Comparison of ENCODE assay signal across 16 cellular contexts in the genomic region with DNA sequence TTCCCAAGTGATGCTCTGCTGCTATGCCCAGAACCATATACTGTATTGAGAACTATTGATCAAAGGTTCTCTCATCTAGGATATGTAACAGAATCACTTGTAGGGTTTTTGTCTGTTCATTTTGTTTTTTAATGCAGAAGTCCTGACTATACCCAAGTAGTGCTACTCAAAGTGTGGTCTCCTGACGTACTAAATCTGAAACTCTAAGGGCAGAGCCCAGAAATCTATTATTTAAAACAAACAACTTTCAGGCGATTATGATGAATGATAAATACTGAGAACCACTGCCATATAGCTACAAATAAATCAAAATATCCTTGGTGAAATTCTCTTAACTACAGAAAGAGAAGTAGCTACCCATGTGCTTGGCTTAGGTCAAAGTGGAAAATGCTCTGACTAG. TPM values are rescaled to one million over a fixed set of nuclear protein-coding genes. Genes with fewer than 3 reads are reported as not detected.
DNase-seq lines count a peak whose midpoint lies in the region; ATAC-seq and TF ChIP-seq lines count a peak whose summit lies in the region.
"Had no signal": no experiment of that assay in that cellular context is flagged by ENCODE, and none has a peak within 500 bp of the region (broad histone marks: within the 10 kb centered on the region; RNA-seq: fewer than 3 reads in every experiment).

No MANE protein-coding gene starts in this region.

- peaks cover 56% of the 10 kb centered on the region for H3K4me1 Mint-ChIP-seq in activated CD8-positive, alpha-beta memory T cell treated with anti-CD3 and anti-CD28 coated beads, Interleukin-2, amount 10 ng/mL, durations not matched to agents 7 days and 5 days
- H3K4me1 Mint-ChIP-seq in stimulated activated effector memory CD8-positive, alpha-beta T cell treated with anti-CD3 and anti-CD28 coated beads, Interleukin-12 subunit alpha, Interleukin-12 subunit beta, amount 100 ng/mL, for 72 hours: peaks cover 47% of the 10 kb centered on the region
- H3K4me1 Mint-ChIP-seq in H9: peaks cover 18 to 26% of the 10 kb centered on the region in 2 experiments

- H3K4ac ChIP-seq in H9 (ENCODE audit: low read depth, low read length): no peak overlapping the region

- no peaks in the 10 kb centered on the region for H3K9me2 ChIP-seq in GM23248 (ENCODE audit: insufficient read depth)

- H3K4me1 ChIP-seq in GM23248 (ENCODE audit: insufficient read depth) (peaks cover 57% of the 10 kb centered on the region), SJCRH30 (peaks cover 7% of the 10 kb centered on the region; the same call in 1 of the 2 replicates), H9 (ENCODE audit: insufficient read depth, low read length) (no peaks in the 10 kb centered on the region; the same call in 1 of the 2 replicates)

- H4K8ac ChIP-seq in H9 (replicated peaks; ENCODE audit: insufficient read length, low read depth, low read length): no peak overlapping the region

- H3K79me2 ChIP-seq in GM23248 (ENCODE audit: insufficient read depth): peaks cover 100% of the 10 kb centered on the region
- peaks cover 13% of the 10 kb centered on the region; the same call in 1 of the 2 replicates for H3K79me2 ChIP-seq in H9 (ENCODE audit: insufficient read depth, low read length)

- in situ Hi-C loops in GM23248 (cut with MboI) (no loop called here), brain microvascular endothelial cell (cut with HindIII; ENCODE audit: low pct_ligation_motif_present, low sequenced_read_pairs) (no loop called here)

- no peak overlapping the region for H3K18ac ChIP-seq in H9 (ENCODE audit: insufficient read length, low read depth, low read length)

- no peak overlapping the region for H2BK120ac ChIP-seq in H9 (ENCODE audit: low read depth, low read length, poor library complexity, severe bottlenecking)

- H3K27me3 Mint-ChIP-seq in activated CD8-positive, alpha-beta memory T cell treated with anti-CD3 and anti-CD28 coated beads, Interleukin-2, amount 10 ng/mL, durations not matched to agents 7 days and 5 days: no peaks in the 10 kb centered on the region
- no peaks in the 10 kb centered on the region for H3K27me3 Mint-ChIP-seq in H9 (ENCODE audit: low read depth)

- H3K4me2 ChIP-seq in GM23248 (ENCODE audit: unreplicated experiment) (peak overlapping the region; percentile 57), H9 (ENCODE audit: insufficient read depth, insufficient read length, low read length) (no peak overlapping the region)

- no peak overlapping the region for H2AK5ac ChIP-seq in H9 (ENCODE audit: insufficient read length, low read length)

- H3K56ac ChIP-seq in H9 (ENCODE audit: insufficient read length, low read depth, low read length): no peak overlapping the region

- H3T11ph ChIP-seq in H9 (ENCODE audit: low read length): no peak overlapping the region

- H2BK15ac ChIP-seq in H9 (ENCODE audit: low read depth, low read length): no peak overlapping the region

- no peak overlapping the region for H4K5ac ChIP-seq in H9 (ENCODE audit: insufficient read length, low read depth, low read length)

- H2BK12ac ChIP-seq in H9 (ENCODE audit: insufficient read length, low read depth, low read length): no peak overlapping the region

- no peaks in the 10 kb centered on the region for H3K36me3 ChIP-seq in GM23248 (ENCODE audit: low read depth)
- peaks cover 4% of the 10 kb centered on the region for H3K36me3 ChIP-seq in SJCRH30
- no peaks in the 10 kb centered on the region for H3K36me3 ChIP-seq in brain microvascular endothelial cell (replicated peaks)

- peak overlapping the region; percentile 83 for H3K27ac Mint-ChIP-seq in activated CD8-positive, alpha-beta memory T cell treated with anti-CD3 and anti-CD28 coated beads, Interleukin-2, amount 10 ng/mL, durations not matched to agents 7 days and 5 days
- peak overlapping the region; percentile 9 for H3K27ac Mint-ChIP-seq in stimulated activated effector memory CD8-positive, alpha-beta T cell treated with anti-CD3 and anti-CD28 coated beads, Interleukin-12 subunit alpha, Interleukin-12 subunit beta, amount 100 ng/mL, for 72 hours
- no peak overlapping the region for H3K27ac Mint-ChIP-seq in H9

- 0 out of 2 replicates have a peak, but pooled peaks cover 3% of the 10 kb centered on the region for H4K20me1 ChIP-seq in GM23248 (ENCODE audit: insufficient read depth)
- no peaks in the 10 kb centered on the region for H4K20me1 ChIP-seq in H9 (ENCODE audit: control insufficient read depth, insufficient read depth, insufficient read length)

- H3K4me3 ChIP-seq in GM23248 (peak overlapping the region; percentile 43), SJCRH30 (no peak overlapping the region), brain microvascular endothelial cell (ENCODE audit: low read depth, low read length) (no peak overlapping the region)

- 83 to 92% methylated on average over 2 of the region's 2 CpGs for WGBS in GM23248 (ENCODE audit: low coverage in 1 of 2, low lambda C conversion rate in 2 of 2, missing lambda C conversion rate in 2 of 2), 2 experiments
- WGBS in H9 (ENCODE audit: extremely low coverage, insufficient read length, low lambda C conversion rate): no CpG with 5 or more reads among the region's 2 CpGs

- H3K23me2 ChIP-seq in H9 (ENCODE audit: insufficient read length, low read depth, low read length, poor library complexity, severe bottlenecking): no peaks in the 10 kb centered on the region

- CTCF ChIA-PET in activated CD8-positive, alpha-beta memory T cell treated with anti-CD3 and anti-CD28 coated beads, Interleukin-2, amount 10 ng/mL, durations not matched to agents 7 days and 5 days (lab: Charles Lee): no interaction called here

- H3K79me1 ChIP-seq in H9 (ENCODE audit: insufficient read depth, low read depth, low read length, poor library complexity, severe bottlenecking): peaks cover 10% of the 10 kb centered on the region

- H3K9ac ChIP-seq in GM23248: 0 out of 2 replicates have a peak overlapping the region, but pooled peaks have one; percentile 20
- H3K9ac ChIP-seq in H9 (ENCODE audit: extremely low read depth, insufficient read length, low read length): no peak overlapping the region

- peak overlapping the region; percentile 72 for H3K4me3 Mint-ChIP-seq in activated CD8-positive, alpha-beta memory T cell treated with anti-CD3 and anti-CD28 coated beads, Interleukin-2, amount 10 ng/mL, durations not matched to agents 7 days and 5 days
- peak overlapping the region; percentile 23 for H3K4me3 Mint-ChIP-seq in stimulated activated effector memory CD8-positive, alpha-beta T cell treated with anti-CD3 and anti-CD28 coated beads, Interleukin-12 subunit alpha, Interleukin-12 subunit beta, amount 100 ng/mL, for 72 hours
- H3K4me3 Mint-ChIP-seq in H9: no peak overlapping the region
- H3K4me3 Mint-ChIP-seq: mesothelial cell of epicardium had no signal

- no peak overlapping the region for H2BK20ac ChIP-seq in H9 (ENCODE audit: low read depth, low read length, poor library complexity, severe bottlenecking)

- H3K27ac ChIP-seq in GM23248 (peak overlapping the region; percentile 39), SJCRH30 (peak overlapping the region; percentile 24; the same call in 1 of the 2 replicates), H9 (ENCODE audit: insufficient read length, low read depth, low read length) (no peak overlapping the region), brain microvascular endothelial cell (no peak overlapping the region)

- DNase-seq in activated CD8-positive, alpha-beta memory T cell treated with anti-CD3 and anti-CD28 coated beads, Interleukin-2, amount 10 ng/mL, durations not matched to agents 7 days and 5 days: no peak
- DNase-seq in activated CD8-positive, alpha-beta memory T cell treated with anti-CD3 and anti-CD28 coated beads for 24 hours: no peak
- DNase-seq in GM23248 (no peak), SJCRH30 (no peak), dedifferentiated amniotic fluid mesenchymal stem cell (ENCODE audit: extremely low spot score) (no peak), H9 (no peak), brain microvascular endothelial cell (no peak)
- no peak for DNase-seq in stimulated activated effector memory CD8-positive, alpha-beta T cell treated with anti-CD3 and anti-CD28 coated beads, Interleukin-12 subunit alpha, Interleukin-12 subunit beta, amount 100 ng/mL, for 72 hours (ENCODE audit: low spot score in 2 of 2)
- DNase-seq: cerebellar nuclear complex, GOT3, islet precursor cell, NCI-H2029, NCI-H748 treated with DMSO at 0.1 percent for 48 hours, occipital lobe had no signal

- TF ChIP-seq CTCF in H9 (conservative IDR thresholded peaks at IDR 0.05): no peak
- no peak for TF ChIP-seq CTCF in brain microvascular endothelial cell (IDR thresholded peaks at IDR 0.05; ENCODE audit: low read depth, low read length, missing control alignments)

- no peak overlapping the region for H2BK5ac ChIP-seq in H9 (ENCODE audit: insufficient read length, low read length)

- peaks cover 6% of the 10 kb centered on the region for H3K36me3 Mint-ChIP-seq in activated CD8-positive, alpha-beta memory T cell treated with anti-CD3 and anti-CD28 coated beads, Interleukin-2, amount 10 ng/mL, durations not matched to agents 7 days and 5 days
- H3K36me3 Mint-ChIP-seq in stimulated activated effector memory CD8-positive, alpha-beta T cell treated with anti-CD3 and anti-CD28 coated beads, Interleukin-12 subunit alpha, Interleukin-12 subunit beta, amount 100 ng/mL, for 72 hours: peaks cover 19% of the 10 kb centered on the region
- H3K36me3 Mint-ChIP-seq in H9 (ENCODE audit: insufficient read depth in 1 of 3, low read depth in 3 of 3): peaks cover 0 to 4% (median 3%) of the 10 kb centered on the region in 3 experiments; a peak in 2 of 7 replicates
- H3K36me3 Mint-ChIP-seq: activated naive CD4-positive, alpha-beta T cell treated with anti-CD3 and anti-CD28 coated beads, Interleukin-2, amount 50 U/mL, for 72 hours; mesothelial cell of epicardium had no signal

- H3K14ac ChIP-seq in H9 (ENCODE audit: insufficient read depth, low read length): no peak overlapping the region

- H3F3A ChIP-seq in GM23248 (ENCODE audit: insufficient read depth): peaks cover 38% of the 10 kb centered on the region

- no peaks in the 10 kb centered on the region for H3K9me3 Mint-ChIP-seq in activated CD8-positive, alpha-beta memory T cell treated with anti-CD3 and anti-CD28 coated beads, Interleukin-2, amount 10 ng/mL, durations not matched to agents 7 days and 5 days (ENCODE audit: low read depth)
- H3K9me3 Mint-ChIP-seq in stimulated activated effector memory CD8-positive, alpha-beta T cell treated with anti-CD3 and anti-CD28 coated beads, Interleukin-12 subunit alpha, Interleukin-12 subunit beta, amount 100 ng/mL, for 72 hours: no peaks in the 10 kb centered on the region
- no peaks in the 10 kb centered on the region for H3K9me3 Mint-ChIP-seq in H9
- H3K9me3 Mint-ChIP-seq: activated naive CD4-positive, alpha-beta T cell treated with anti-CD3 and anti-CD28 coated beads, Interleukin-2, amount 50 U/mL, for 72 hours; mesothelial cell of epicardium had no signal

- H3K9me3 ChIP-seq in GM23248 (ENCODE audit: low read depth) (no peaks in the 10 kb centered on the region), SJCRH30 (replicated peaks) (no peaks in the 10 kb centered on the region), H9 (ENCODE audit: control insufficient read depth, low read depth, low read length) (no peaks in the 10 kb centered on the region)

- H2AFZ ChIP-seq in GM23248: no peak overlapping the region
- no peak overlapping the region for H2AFZ ChIP-seq in H9 (ENCODE audit: low read length)

- no peak overlapping the region for H3K23ac ChIP-seq in H9 (ENCODE audit: insufficient read length, low read depth, low read length)

- H3K27me3 ChIP-seq in GM23248 (replicated peaks; ENCODE audit: insufficient read depth) (no peaks in the 10 kb centered on the region), SJCRH30 (no peaks in the 10 kb centered on the region), H9 (ENCODE audit: insufficient read depth, low read length) (no peaks in the 10 kb centered on the region), brain microvascular endothelial cell (replicated peaks) (no peaks in the 10 kb centered on the region)

- no peak overlapping the region for H4K91ac ChIP-seq in H9 (ENCODE audit: insufficient read length, low read depth, low read length)

- ATAC-seq in activated CD8-positive, alpha-beta memory T cell treated with anti-CD3 and anti-CD28 coated beads, Interleukin-2, amount 10 ng/mL, durations not matched to agents 7 days and 5 days: peak; percentile 59
- ATAC-seq in stimulated activated effector memory CD8-positive, alpha-beta T cell treated with anti-CD3 and anti-CD28 coated beads, Interleukin-12 subunit alpha, Interleukin-12 subunit beta, amount 100 ng/mL, for 72 hours: peak; percentile 80

RNA-seq across cellular contexts. Expression of a gene that starts 10.1 kb away (rescaled TPM):
- 10 to 100 TPM; 32.3 to 32.7 TPM for total RNA-seq in activated CD8-positive, alpha-beta memory T cell treated with anti-CD3 and anti-CD28 coated beads, Interleukin-2, amount 10 ng/mL, durations not matched to agents 7 days and 5 days
- 72.6 and 117 TPM in 2 replicates for total RNA-seq in GM23248 (2014; rRNA removed; shearing (Covaris generic))
- 42.4 and 43.8 TPM in 2 replicates for polyA plus RNA-seq in GM23248 (2016; fragmentation: Nextera tagmentation; extraction: Ambion mirVana)
- total RNA-seq in SJCRH30 (2014; rRNA removed; shearing (Covaris generic)): 59.9 and 63.6 TPM in 2 replicates
- total RNA-seq in H9 (2021): 51.1 and 52.4 TPM in 2 replicates

Comparison
In these comparisons a context has a peak if more than half of its experiments do, and no peak if none do; other contexts are left out.
1. H3K27ac Mint-ChIP-seq: peak in activated CD8-positive, alpha-beta memory T cell treated with anti-CD3 and anti-CD28 coated beads, Interleukin-2, amount 10 ng/mL, durations not matched to agents 7 days and 5 days (single experiment) and stimulated activated effector memory CD8-positive, alpha-beta T cell treated with anti-CD3 and anti-CD28 coated beads, Interleukin-12 subunit alpha, Interleukin-12 subunit beta, amount 100 ng/mL, for 72 hours (single experiment); none in H9 (0 of 3).
2. H3K4me3 Mint-ChIP-seq: peak in activated CD8-positive, alpha-beta memory T cell treated with anti-CD3 and anti-CD28 coated beads, Interleukin-2, amount 10 ng/mL, durations not matched to agents 7 days and 5 days (single experiment) and stimulated activated effector memory CD8-positive, alpha-beta T cell treated with anti-CD3 and anti-CD28 coated beads, Interleukin-12 subunit alpha, Interleukin-12 subunit beta, amount 100 ng/mL, for 72 hours (single experiment); none in H9 (0 of 2).
3. H3K27ac ChIP-seq: peak in GM23248 (single experiment) and SJCRH30 (single experiment); none in H9 (single experiment) and brain microvascular endothelial cell (single experiment).